1 cellular context compared by ENCODE assay signal in the genomic region with DNA sequence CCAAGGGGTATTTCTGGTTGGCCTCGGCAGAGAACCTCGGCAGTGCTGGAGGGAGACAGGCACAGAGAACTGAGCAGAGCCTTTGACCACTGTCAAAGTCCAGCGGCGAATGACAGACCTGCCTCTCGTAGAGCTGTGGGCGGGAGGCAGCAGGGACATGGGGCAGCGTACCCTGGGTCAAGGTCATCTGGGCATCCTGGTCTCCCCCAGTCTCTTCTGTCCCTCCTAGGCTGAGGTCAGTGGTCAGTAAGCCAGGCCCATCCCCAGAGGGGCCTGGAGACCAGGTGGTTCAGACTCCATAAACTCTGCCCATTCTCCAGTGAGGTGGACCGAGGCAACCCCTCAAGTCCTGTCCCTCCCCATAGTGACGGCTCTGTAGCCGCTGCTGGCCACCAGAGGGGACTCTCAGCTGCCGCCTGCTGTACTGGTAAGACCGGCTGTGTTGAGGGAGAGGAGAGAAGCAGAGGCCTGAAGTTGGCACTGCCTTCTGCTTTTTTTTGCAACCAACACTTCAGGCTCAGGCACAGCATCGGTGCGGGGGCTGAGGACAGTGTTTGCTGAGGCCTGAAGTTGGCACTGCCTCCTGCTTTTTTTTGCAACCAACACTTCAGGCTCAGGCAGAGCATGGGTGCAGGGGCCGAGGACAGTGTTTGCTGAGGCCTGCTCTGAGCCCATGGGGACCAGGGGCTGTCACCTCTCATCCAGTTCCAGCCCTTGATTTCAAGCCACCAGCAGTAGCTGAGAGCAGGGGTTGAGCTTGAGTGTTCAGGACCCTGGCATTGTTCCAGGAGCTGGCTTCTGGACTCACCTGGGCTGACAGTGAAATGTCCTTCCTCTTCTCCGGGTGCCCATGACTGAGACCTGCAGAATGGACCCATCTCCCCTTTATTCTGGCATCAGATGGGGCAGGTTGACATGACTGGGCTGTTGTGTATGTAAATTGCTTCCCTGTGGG.
TF ChIP-seq lines count a peak whose summit lies in the region.

A gene with protein sequence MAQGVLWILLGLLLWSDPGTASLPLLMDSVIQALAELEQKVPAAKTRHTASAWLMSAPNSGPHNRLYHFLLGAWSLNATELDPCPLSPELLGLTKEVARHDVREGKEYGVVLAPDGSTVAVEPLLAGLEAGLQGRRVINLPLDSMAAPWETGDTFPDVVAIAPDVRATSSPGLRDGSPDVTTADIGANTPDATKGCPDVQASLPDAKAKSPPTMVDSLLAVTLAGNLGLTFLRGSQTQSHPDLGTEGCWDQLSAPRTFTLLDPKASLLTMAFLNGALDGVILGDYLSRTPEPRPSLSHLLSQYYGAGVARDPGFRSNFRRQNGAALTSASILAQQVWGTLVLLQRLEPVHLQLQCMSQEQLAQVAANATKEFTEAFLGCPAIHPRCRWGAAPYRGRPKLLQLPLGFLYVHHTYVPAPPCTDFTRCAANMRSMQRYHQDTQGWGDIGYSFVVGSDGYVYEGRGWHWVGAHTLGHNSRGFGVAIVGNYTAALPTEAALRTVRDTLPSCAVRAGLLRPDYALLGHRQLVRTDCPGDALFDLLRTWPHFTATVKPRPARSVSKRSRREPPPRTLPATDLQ (minus strand): TSS at position 111 of the 955 bp plus-strand sequence. CDS start 130 bp downstream, outside the sequence.

TF ChIP-seq in GM23338, 12 proteins besides CTCF, POLR2A, EP300 and RAD21:
- TF ChIP-seq, protein P1, sequence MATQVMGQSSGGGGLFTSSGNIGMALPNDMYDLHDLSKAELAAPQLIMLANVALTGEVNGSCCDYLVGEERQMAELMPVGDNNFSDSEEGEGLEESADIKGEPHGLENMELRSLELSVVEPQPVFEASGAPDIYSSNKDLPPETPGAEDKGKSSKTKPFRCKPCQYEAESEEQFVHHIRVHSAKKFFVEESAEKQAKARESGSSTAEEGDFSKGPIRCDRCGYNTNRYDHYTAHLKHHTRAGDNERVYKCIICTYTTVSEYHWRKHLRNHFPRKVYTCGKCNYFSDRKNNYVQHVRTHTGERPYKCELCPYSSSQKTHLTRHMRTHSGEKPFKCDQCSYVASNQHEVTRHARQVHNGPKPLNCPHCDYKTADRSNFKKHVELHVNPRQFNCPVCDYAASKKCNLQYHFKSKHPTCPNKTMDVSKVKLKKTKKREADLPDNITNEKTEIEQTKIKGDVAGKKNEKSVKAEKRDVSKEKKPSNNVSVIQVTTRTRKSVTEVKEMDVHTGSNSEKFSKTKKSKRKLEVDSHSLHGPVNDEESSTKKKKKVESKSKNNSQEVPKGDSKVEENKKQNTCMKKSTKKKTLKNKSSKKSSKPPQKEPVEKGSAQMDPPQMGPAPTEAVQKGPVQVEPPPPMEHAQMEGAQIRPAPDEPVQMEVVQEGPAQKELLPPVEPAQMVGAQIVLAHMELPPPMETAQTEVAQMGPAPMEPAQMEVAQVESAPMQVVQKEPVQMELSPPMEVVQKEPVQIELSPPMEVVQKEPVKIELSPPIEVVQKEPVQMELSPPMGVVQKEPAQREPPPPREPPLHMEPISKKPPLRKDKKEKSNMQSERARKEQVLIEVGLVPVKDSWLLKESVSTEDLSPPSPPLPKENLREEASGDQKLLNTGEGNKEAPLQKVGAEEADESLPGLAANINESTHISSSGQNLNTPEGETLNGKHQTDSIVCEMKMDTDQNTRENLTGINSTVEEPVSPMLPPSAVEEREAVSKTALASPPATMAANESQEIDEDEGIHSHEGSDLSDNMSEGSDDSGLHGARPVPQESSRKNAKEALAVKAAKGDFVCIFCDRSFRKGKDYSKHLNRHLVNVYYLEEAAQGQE (IDR thresholded peaks at IDR 0.05; ENCODE audit: unreplicated experiment), result no peak
- TF ChIP-seq ZNF331 (CRISPR knock-in tag; IDR thresholded peaks at IDR 0.05; ENCODE audit: low read depth) (no peak), ZNF114 (CRISPR knock-in tag; IDR thresholded peaks at IDR 0.05) (no peak), JUNB (IDR thresholded peaks at IDR 0.05; ENCODE audit: unreplicated experiment) (no peak), NANOG (IDR thresholded peaks at IDR 0.05; ENCODE audit: borderline replicate concordance) (no peak), POLR2AphosphoS5 (IDR thresholded peaks at IDR 0.05; ENCODE audit: low read depth) (no peak), CREB1 (CRISPR knock-in tag; IDR thresholded peaks at IDR 0.05; ENCODE audit: low read depth) (no peak), STAT1 (IDR thresholded peaks at IDR 0.05; ENCODE audit: unreplicated experiment) (no peak), EZH2phosphoT487 (IDR thresholded peaks at IDR 0.05; ENCODE audit: unreplicated experiment) (no peak), EZH2 (IDR thresholded peaks at IDR 0.05; ENCODE audit: low read depth, unreplicated experiment) (no peak)
- TF ChIP-seq, protein P2, sequence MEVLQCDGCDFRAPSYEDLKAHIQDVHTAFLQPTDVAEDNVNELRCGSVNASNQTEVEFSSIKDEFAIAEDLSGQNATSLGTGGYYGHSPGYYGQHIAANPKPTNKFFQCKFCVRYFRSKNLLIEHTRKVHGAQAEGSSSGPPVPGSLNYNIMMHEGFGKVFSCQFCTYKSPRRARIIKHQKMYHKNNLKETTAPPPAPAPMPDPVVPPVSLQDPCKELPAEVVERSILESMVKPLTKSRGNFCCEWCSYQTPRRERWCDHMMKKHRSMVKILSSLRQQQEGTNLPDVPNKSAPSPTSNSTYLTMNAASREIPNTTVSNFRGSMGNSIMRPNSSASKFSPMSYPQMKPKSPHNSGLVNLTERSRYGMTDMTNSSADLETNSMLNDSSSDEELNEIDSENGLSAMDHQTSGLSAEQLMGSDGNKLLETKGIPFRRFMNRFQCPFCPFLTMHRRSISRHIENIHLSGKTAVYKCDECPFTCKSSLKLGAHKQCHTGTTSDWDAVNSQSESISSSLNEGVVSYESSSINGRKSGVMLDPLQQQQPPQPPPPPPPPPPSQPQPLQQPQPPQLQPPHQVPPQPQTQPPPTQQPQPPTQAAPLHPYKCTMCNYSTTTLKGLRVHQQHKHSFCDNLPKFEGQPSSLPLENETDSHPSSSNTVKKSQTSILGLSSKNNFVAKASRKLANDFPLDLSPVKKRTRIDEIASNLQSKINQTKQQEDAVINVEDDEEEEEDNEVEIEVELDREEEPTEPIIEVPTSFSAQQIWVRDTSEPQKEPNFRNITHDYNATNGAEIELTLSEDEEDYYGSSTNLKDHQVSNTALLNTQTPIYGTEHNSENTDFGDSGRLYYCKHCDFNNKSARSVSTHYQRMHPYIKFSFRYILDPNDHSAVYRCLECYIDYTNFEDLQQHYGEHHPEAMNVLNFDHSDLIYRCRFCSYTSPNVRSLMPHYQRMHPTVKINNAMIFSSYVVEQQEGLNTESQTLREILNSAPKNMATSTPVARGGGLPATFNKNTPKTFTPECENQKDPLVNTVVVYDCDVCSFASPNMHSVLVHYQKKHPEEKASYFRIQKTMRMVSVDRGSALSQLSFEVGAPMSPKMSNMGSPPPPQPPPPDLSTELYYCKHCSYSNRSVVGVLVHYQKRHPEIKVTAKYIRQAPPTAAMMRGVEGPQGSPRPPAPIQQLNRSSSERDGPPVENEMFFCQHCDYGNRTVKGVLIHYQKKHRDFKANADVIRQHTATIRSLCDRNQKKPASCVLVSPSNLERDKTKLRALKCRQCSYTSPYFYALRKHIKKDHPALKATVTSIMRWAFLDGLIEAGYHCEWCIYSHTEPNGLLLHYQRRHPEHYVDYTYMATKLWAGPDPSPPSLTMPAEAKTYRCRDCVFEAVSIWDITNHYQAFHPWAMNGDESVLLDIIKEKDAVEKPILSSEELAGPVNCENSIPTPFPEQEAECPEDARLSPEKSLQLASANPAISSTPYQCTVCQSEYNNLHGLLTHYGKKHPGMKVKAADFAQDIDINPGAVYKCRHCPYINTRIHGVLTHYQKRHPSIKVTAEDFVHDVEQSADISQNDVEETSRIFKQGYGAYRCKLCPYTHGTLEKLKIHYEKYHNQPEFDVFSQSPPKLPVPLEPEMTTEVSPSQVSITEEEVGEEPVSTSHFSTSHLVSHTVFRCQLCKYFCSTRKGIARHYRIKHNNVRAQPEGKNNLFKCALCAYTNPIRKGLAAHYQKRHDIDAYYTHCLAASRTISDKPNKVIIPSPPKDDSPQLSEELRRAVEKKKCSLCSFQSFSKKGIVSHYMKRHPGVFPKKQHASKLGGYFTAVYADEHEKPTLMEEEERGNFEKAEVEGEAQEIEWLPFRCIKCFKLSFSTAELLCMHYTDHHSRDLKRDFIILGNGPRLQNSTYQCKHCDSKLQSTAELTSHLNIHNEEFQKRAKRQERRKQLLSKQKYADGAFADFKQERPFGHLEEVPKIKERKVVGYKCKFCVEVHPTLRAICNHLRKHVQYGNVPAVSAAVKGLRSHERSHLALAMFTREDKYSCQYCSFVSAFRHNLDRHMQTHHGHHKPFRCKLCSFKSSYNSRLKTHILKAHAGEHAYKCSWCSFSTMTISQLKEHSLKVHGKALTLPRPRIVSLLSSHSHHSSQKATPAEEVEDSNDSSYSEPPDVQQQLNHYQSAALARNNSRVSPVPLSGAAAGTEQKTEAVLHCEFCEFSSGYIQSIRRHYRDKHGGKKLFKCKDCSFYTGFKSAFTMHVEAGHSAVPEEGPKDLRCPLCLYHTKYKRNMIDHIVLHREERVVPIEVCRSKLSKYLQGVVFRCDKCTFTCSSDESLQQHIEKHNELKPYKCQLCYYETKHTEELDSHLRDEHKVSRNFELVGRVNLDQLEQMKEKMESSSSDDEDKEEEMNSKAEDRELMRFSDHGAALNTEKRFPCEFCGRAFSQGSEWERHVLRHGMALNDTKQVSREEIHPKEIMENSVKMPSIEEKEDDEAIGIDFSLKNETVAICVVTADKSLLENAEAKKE (CRISPR knock-in tag; IDR thresholded peaks at IDR 0.05), result no peak
- TF ChIP-seq, protein P3, sequence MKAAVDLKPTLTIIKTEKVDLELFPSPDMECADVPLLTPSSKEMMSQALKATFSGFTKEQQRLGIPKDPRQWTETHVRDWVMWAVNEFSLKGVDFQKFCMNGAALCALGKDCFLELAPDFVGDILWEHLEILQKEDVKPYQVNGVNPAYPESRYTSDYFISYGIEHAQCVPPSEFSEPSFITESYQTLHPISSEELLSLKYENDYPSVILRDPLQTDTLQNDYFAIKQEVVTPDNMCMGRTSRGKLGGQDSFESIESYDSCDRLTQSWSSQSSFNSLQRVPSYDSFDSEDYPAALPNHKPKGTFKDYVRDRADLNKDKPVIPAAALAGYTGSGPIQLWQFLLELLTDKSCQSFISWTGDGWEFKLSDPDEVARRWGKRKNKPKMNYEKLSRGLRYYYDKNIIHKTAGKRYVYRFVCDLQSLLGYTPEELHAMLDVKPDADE (IDR thresholded peaks at IDR 0.05), result no peak
TF ChIP-seq in GM23338: peak in this region for 0.
